ENCODE assay signal across 15 cellular contexts in the genomic region with DNA sequence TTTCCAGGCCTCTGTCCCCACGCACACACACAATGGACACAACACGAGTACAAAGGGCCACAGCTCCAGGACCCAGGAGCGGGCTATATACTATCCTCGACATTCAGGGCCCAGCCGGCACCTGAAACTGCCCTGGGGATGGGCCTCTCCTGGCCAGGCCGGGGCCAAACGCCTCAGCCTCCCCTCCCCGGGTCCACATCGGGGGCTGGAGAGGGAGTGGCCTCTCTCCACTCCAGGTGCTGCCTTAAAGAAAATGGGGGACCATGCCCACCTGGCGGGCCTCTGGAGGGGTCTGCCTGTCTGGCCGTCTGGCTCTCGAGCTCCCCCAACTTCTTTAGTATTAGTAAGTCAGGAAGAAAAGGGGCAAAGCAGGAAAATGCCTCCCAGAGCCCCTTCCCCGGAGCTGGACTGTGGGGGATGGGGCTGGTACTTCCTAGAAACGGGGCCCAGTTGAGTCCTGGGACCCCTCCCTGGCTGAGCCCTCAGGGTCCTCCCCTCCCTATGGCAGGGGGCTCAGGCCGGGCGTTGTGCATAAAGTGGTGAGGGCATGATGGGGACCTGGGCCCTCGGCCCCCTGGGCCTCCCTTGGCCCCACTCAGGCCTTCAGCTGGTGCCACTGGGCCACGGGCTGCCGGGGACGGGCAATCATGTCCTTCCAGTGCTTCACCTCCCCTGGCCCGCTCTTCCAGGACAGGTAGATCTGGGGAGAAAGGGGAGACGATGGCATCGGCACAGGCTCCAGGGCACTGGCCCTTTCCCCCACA. TPM values are rescaled to one million over a fixed set of nuclear protein-coding genes. Genes with fewer than 3 reads are reported as not detected.
DNase-seq lines count a peak whose midpoint lies in the region; TF ChIP-seq lines count a peak whose summit lies in the region.
"Had no signal": no experiment of that assay in that cellular context is flagged by ENCODE, and none has a peak within 500 bp of the region (broad histone marks: within the 10 kb centered on the region; RNA-seq: fewer than 3 reads in every experiment).

No MANE protein-coding gene starts in this region.

- H3K9me3 Mint-ChIP-seq in glutamatergic neuron (ENCODE audit: unreplicated experiment) = peaks cover 4% of the 10 kb centered on the region
- H3K9me3 Mint-ChIP-seq in CD8-positive, alpha-beta memory T cell = no peaks in the 10 kb centered on the region
- H3K9me3 Mint-ChIP-seq: CD4-positive, alpha-beta memory T cell had no signal

- DNase-seq in NT2/D1 (ENCODE audit: low read depth, low spot score) = no peak
- DNase-seq in WERI-Rb-1 = no peak
- DNase-seq in glutamatergic neuron = no peak
- no peak for DNase-seq in coronary artery (ENCODE audit: low spot score)
- DNase-seq in CD8-positive, alpha-beta memory T cell = no peak
- no peak for DNase-seq in suprapubic skin (ENCODE audit: low spot score in 2 of 2)
- DNase-seq: C1 segment of cervical spinal cord; Caco-2; CD4-positive, alpha-beta memory T cell; DMS153; DND-41; GOT3; H7; HCEC 1CT had no signal

- TF ChIP-seq EP300 in suprapubic skin (IDR thresholded peaks at IDR 0.05) = no peak

- H3K4me3 ChIP-seq in NT2/D1 (ENCODE audit: insufficient read length, low read depth) = no peak overlapping the region
- no peak overlapping the region for H3K4me3 ChIP-seq in WERI-Rb-1 (ENCODE audit: low read depth, low read length)
- no peak overlapping the region for H3K4me3 ChIP-seq in coronary artery
- H3K4me3 ChIP-seq in CD8-positive, alpha-beta memory T cell (ENCODE audit: low read length) = no peak overlapping the region
- no peak overlapping the region for H3K4me3 ChIP-seq in suprapubic skin

- H3K9me3 ChIP-seq in NT2/D1 (ENCODE audit: insufficient read depth, low read length) (no peaks in the 10 kb centered on the region), WERI-Rb-1 (ENCODE audit: severe bottlenecking) (no peaks in the 10 kb centered on the region), suprapubic skin (no peaks in the 10 kb centered on the region)
- H3K9me3 ChIP-seq in CD8-positive, alpha-beta memory T cell (ENCODE audit: low read length) = no peaks in the 10 kb centered on the region
- H3K9me3 ChIP-seq: Caco-2 had no signal

- peaks cover 13% of the 10 kb centered on the region for H3K27me3 Mint-ChIP-seq in glutamatergic neuron (ENCODE audit: unreplicated experiment)
- H3K27me3 Mint-ChIP-seq in CD8-positive, alpha-beta memory T cell = peaks cover 12 to 32% of the 10 kb centered on the region in 2 donors

- TF ChIP-seq POLR2A in suprapubic skin (IDR thresholded peaks at IDR 0.05) = no peak

- no peak overlapping the region for H3K4me3 Mint-ChIP-seq in glutamatergic neuron (ENCODE audit: unreplicated experiment)
- H3K4me3 Mint-ChIP-seq in CD8-positive, alpha-beta memory T cell = no peak overlapping the region
- H3K4me3 Mint-ChIP-seq: CD4-positive, alpha-beta memory T cell had no signal

- peaks cover 6% of the 10 kb centered on the region for H3K36me3 Mint-ChIP-seq in glutamatergic neuron (ENCODE audit: unreplicated experiment)
- no peaks in the 10 kb centered on the region for H3K36me3 Mint-ChIP-seq in CD8-positive, alpha-beta memory T cell
- H3K36me3 Mint-ChIP-seq: CD4-positive, alpha-beta memory T cell had no signal

- CTCF ChIA-PET in CD8-positive, alpha-beta memory T cell (lab: Charles Lee) = interaction anchor here (1.2 to 3.0 kb wide), 6 partner anchors 9 to 182 kb away, joined by 3 to 21 read pairs (median 14); partner anchors contain the start of gene LRRC10B

- peak overlapping the region; percentile 36 for H3K9ac ChIP-seq in NT2/D1 (ENCODE audit: insufficient read length, low read depth)

- H3K27ac ChIP-seq in WERI-Rb-1 = peak overlapping the region; percentile 75
- H3K27ac ChIP-seq in coronary artery = no peak overlapping the region
- H3K27ac ChIP-seq in CD8-positive, alpha-beta memory T cell (ENCODE audit: low read depth, low read length) = no peak overlapping the region
- no peak overlapping the region for H3K27ac ChIP-seq in suprapubic skin

- H3K36me3 ChIP-seq in NT2/D1 (ENCODE audit: insufficient read depth, insufficient read length, low read length) (no peaks in the 10 kb centered on the region), WERI-Rb-1 (peaks cover 32% of the 10 kb centered on the region), suprapubic skin (no peaks in the 10 kb centered on the region)
- H3K36me3 ChIP-seq in CD8-positive, alpha-beta memory T cell (ENCODE audit: insufficient read depth, low read length) = no peaks in the 10 kb centered on the region

- H3K4me1 Mint-ChIP-seq in glutamatergic neuron (ENCODE audit: low read depth, unreplicated experiment) = peaks cover 24% of the 10 kb centered on the region
- H3K4me1 Mint-ChIP-seq in CD8-positive, alpha-beta memory T cell = peaks cover 6 to 12% (median 7%) of the 10 kb centered on the region in 3 donors

- H3K27me3 ChIP-seq in NT2/D1 (ENCODE audit: insufficient read depth, insufficient read length) = no peaks in the 10 kb centered on the region
- H3K27me3 ChIP-seq in WERI-Rb-1 (ENCODE audit: insufficient read depth, low read depth, severe bottlenecking) = no peaks in the 10 kb centered on the region
- peaks cover 11% of the 10 kb centered on the region for H3K27me3 ChIP-seq in CD8-positive, alpha-beta memory T cell (ENCODE audit: insufficient read depth, low read length, poor library complexity, severe bottlenecking)
- peaks cover 4% of the 10 kb centered on the region for H3K27me3 ChIP-seq in suprapubic skin

- peak overlapping the region; percentile 62 for H3K27ac Mint-ChIP-seq in glutamatergic neuron (ENCODE audit: unreplicated experiment)
- H3K27ac Mint-ChIP-seq in CD8-positive, alpha-beta memory T cell = no peak overlapping the region
- H3K27ac Mint-ChIP-seq: CD4-positive, alpha-beta memory T cell had no signal

- POLR2A ChIA-PET in CD8-positive, alpha-beta memory T cell (lab: Charles Lee) = no interaction called here

- H3K4me1 ChIP-seq in NT2/D1 (ENCODE audit: insufficient read depth, insufficient read length) (peaks cover 30% of the 10 kb centered on the region), suprapubic skin (peaks cover 18% of the 10 kb centered on the region)
- peaks cover 9% of the 10 kb centered on the region for H3K4me1 ChIP-seq in CD8-positive, alpha-beta memory T cell (ENCODE audit: insufficient read depth, low read length)

- TF ChIP-seq CTCF in WERI-Rb-1 (IDR thresholded peaks at IDR 0.05; ENCODE audit: low read depth, low read length) (no peak), glutamatergic neuron (IDR thresholded peaks at IDR 0.05; ENCODE audit: partially characterized antibody, unreplicated experiment) (no peak), coronary artery (IDR thresholded peaks at IDR 0.05) (no peak), suprapubic skin (IDR thresholded peaks at IDR 0.05) (no peak)

- WGBS in suprapubic skin = 85% methylated on average over 15 of the region's 23 CpGs

RNA-seq across cellular contexts. Expression of gene LRRC10B, which starts 9.7 kb away (rescaled TPM):
- total RNA-seq in glutamatergic neuron (ENCODE audit: unreplicated experiment) (8.2 TPM), suprapubic skin (1 to 10 TPM in 3 of 4 donors, not detected in 1; 1.1 to 2.1 (median 1.2) TPM)
- total RNA-seq in CD8-positive, alpha-beta memory T cell = not detected
- polyA plus RNA-seq in CD8-positive, alpha-beta memory T cell = not detected
- total RNA-seq: A172; CD4-positive, alpha-beta memory T cell had no signal
- polyA plus RNA-seq: CD4-positive, alpha-beta memory T cell had no signal
